ENCODE assay signal across 11 cellular contexts in the genomic region with DNA sequence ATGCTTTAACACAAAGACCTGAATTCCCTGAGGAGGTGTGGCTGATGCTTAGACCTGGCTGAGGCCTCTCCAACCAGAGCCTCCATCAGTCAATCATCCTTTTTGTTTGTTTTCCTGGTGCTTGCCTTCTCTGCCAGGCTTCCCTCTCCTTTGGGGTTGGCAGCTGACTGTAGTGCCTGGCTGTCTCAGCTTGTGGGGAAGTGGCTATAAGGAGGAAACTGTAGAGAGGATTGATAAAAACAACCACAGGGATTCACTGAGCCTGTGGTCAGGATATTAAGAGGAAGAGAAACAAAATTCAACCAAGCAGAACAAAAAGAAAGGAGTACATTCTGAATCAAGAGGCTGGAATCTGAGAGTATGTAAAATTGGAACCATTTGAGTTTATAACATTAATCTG. TPM values are rescaled to one million over a fixed set of nuclear protein-coding genes. Genes with fewer than 3 reads are reported as not detected.
"Had no signal": no experiment of that assay in that cellular context is flagged by ENCODE, and none has a peak within 500 bp of the region (broad histone marks: within the 10 kb centered on the region; RNA-seq: fewer than 3 reads in every experiment).

No MANE protein-coding gene starts in this region.

RNA-seq across cellular contexts. Expression of a gene that starts 4.4 kb away (rescaled TPM):
- total RNA-seq: activated CD4-positive, alpha-beta T cell treated with anti-CD3 and anti-CD28 coated beads, Interleukin-2, amount 10 ng/mL, durations not matched to agents 24 days and 14 days; activated CD8-positive, alpha-beta memory T cell treated with anti-CD3 and anti-CD28 coated beads for 36 hours; activated CD8-positive, alpha-beta T cell treated with anti-CD3 and anti-CD28 coated beads for 36 hours; activated T-cell treated with anti-CD3 and anti-CD28 coated beads, Interleukin-2, amount 50 U/mL, for 72 hours; M059J; PC-9; SJCRH30; T-helper 1 cell treated with Interleukin-12 subunit alpha and Interleukin-12 subunit beta and Interleukin-4 antibody, amounts not matched to agents 30 ng/mL and 1 ng/mL, for 36 hours had no signal

RNA-seq across cellular contexts. Expression of a gene that starts 27.5 kb away (rescaled TPM):
- total RNA-seq: activated CD4-positive, alpha-beta T cell treated with anti-CD3 and anti-CD28 coated beads, Interleukin-2, amount 10 ng/mL, durations not matched to agents 24 days and 14 days; activated CD8-positive, alpha-beta memory T cell treated with anti-CD3 and anti-CD28 coated beads for 36 hours; activated CD8-positive, alpha-beta T cell treated with anti-CD3 and anti-CD28 coated beads for 36 hours; activated naive CD8-positive, alpha-beta T cell treated with anti-CD3 and anti-CD28 coated beads for 36 hours; activated T-helper 17 cell treated with anti-CD3 and anti-CD28 coated beads, Interleukin-2, amount 50 U/mL, for 72 hours; PC-9; SJCRH30; T-helper 1 cell treated with Interleukin-12 subunit alpha and Interleukin-12 subunit beta and Interleukin-4 antibody, amounts not matched to agents 30 ng/mL and 1 ng/mL, for 36 hours; T-helper 2 cell treated with Interferon-gamma antibody and Interleukin-4, amounts not matched to agents 100 ng/mL and 5 ng/mL, for 36 hours had no signal

RNA-seq across cellular contexts. Expression of a gene that starts 48.5 kb away (rescaled TPM):
- total RNA-seq: activated CD4-positive, alpha-beta T cell treated with anti-CD3 and anti-CD28 coated beads, Interleukin-2, amount 10 ng/mL, durations not matched to agents 24 days and 14 days; activated CD8-positive, alpha-beta memory T cell treated with anti-CD3 and anti-CD28 coated beads for 36 hours; activated CD8-positive, alpha-beta T cell treated with anti-CD3 and anti-CD28 coated beads for 36 hours; activated T-helper 17 cell treated with anti-CD3 and anti-CD28 coated beads, Interleukin-2, amount 50 U/mL, for 72 hours; T-helper 1 cell treated with Interleukin-12 subunit alpha and Interleukin-12 subunit beta and Interleukin-4 antibody, amounts not matched to agents 30 ng/mL and 1 ng/mL, for 36 hours; T-helper 2 cell treated with Interferon-gamma antibody and Interleukin-4, amounts not matched to agents 100 ng/mL and 5 ng/mL, for 36 hours had no signal
